In genomic region chr17:7656958-7657715, GRCh38 we compare ENCODE assay signal across 9 cellular contexts. TPM values are rescaled to one million over a fixed set of nuclear protein-coding genes. Genes with fewer than 3 reads are reported as not detected.
A peak's percentile ranks its signal among the peaks of the same experiment; 100 is the strongest.
DNase-seq lines count a peak whose midpoint lies in the region; ATAC-seq and TF ChIP-seq lines count a peak whose summit lies in the region.
"Had no signal": no experiment of that assay in that cellular context is flagged by ENCODE, and none has a peak within 500 bp of the region (broad histone marks: within the 10 kb centered on the region; RNA-seq: fewer than 3 reads in every experiment).

No MANE protein-coding gene starts in this region.

- POLR2A ChIA-PET in CD4-positive, alpha-beta memory T cell (lab: Charles Lee; ENCODE audit: partially characterized antibody) = no interaction called here

- H3K4me1 ChIP-seq in right atrium auricular region = peaks cover 0 to 4% of the 10 kb centered on the region in 2 donors
- no peaks in the 10 kb centered on the region for H3K4me1 ChIP-seq in mucosa of descending colon (ENCODE audit: low read depth)
- no peaks in the 10 kb centered on the region for H3K4me1 ChIP-seq in CD4-positive, alpha-beta memory T cell (ENCODE audit: insufficient read depth, low read length)

- peak overlapping the region in 1 of 7 donors; percentile 38 for H3K27ac Mint-ChIP-seq in CD4-positive, alpha-beta memory T cell

- no peaks in the 10 kb centered on the region for H3K36me3 Mint-ChIP-seq in CD4-positive, alpha-beta memory T cell

- peaks cover 0 to 2% (median 0%) of the 10 kb centered on the region in 4 donors for H3K4me1 Mint-ChIP-seq in CD4-positive, alpha-beta memory T cell

- H3K27me3 ChIP-seq in right atrium auricular region = no peaks in the 10 kb centered on the region
- no peaks in the 10 kb centered on the region for H3K27me3 ChIP-seq in CD4-positive, alpha-beta memory T cell (ENCODE audit: insufficient read depth, low read length)

- H3K9me3 Mint-ChIP-seq in CD4-positive, alpha-beta memory T cell = no peaks in the 10 kb centered on the region

- H3K4me3 Mint-ChIP-seq in CD4-positive, alpha-beta memory T cell = no peak overlapping the region

- ATAC-seq in Right ventricle myocardium inferior = peak; percentile 56
- peak; percentile 50 to 55 for ATAC-seq in left cardiac atrium
- no peak for ATAC-seq in mucosa of descending colon

- intact Hi-C loops in Right ventricle myocardium inferior (cut with DNase I) (no loop called here), left cardiac atrium (cut with DNase I) (loop anchor here in 1 of 2 donors (10.0 kb wide), 1 partner anchor 158 kb away; no protein-coding TSS in a partner anchor), mucosa of descending colon (cut with DNase I, micrococcal nuclease) (no loop called here)
- intact Hi-C loops in CD4-positive, alpha-beta memory T cell (cut with micrococcal nuclease) = no loop called here

- CTCF ChIA-PET in CD4-positive, alpha-beta memory T cell (lab: Charles Lee; ENCODE audit: partially characterized antibody) = no interaction called here

- no peak for TF ChIP-seq CTCF in right atrium auricular region (IDR thresholded peaks at IDR 0.05)
- TF ChIP-seq CTCF in mucosa of descending colon (IDR thresholded peaks at IDR 0.05) = no peak

- no peaks in the 10 kb centered on the region for H3K36me3 ChIP-seq in right atrium auricular region
- no peaks in the 10 kb centered on the region for H3K36me3 ChIP-seq in mucosa of descending colon (ENCODE audit: low read depth)
- no peaks in the 10 kb centered on the region for H3K36me3 ChIP-seq in CD4-positive, alpha-beta memory T cell (ENCODE audit: insufficient read depth, low read length)

- no peak for DNase-seq in Right ventricle myocardium inferior (ENCODE audit: missing footprints)
- DNase-seq in right atrium auricular region (ENCODE audit: low spot score) = no peak
- DNase-seq in left cardiac atrium = peak; percentile 59
- DNase-seq in mucosa of descending colon = peak in 2 of 3 donors; percentile 19 to 33
- no peak for DNase-seq in RPMI8226
- DNase-seq in activated CD8-positive, alpha-beta memory T cell treated with anti-CD3 and anti-CD28 coated beads, Interleukin-2, amount 50 U/mL, for 4 hours = no peak
- no peak for DNase-seq in CD4-positive, alpha-beta memory T cell
- no peak for DNase-seq in T1000 (lab: John Stamatoyannopoulos, UW)
- DNase-seq: NCI-H1930 had no signal

- peak overlapping the region in 1 of 2 donors; percentile 29 for H3K27ac ChIP-seq in right atrium auricular region
- no peak overlapping the region for H3K27ac ChIP-seq in CD4-positive, alpha-beta memory T cell (ENCODE audit: low read depth, low read length)

- H3K4me3 ChIP-seq in right atrium auricular region (no peak overlapping the region), mucosa of descending colon (no peak overlapping the region)
- H3K4me3 ChIP-seq in CD4-positive, alpha-beta memory T cell (ENCODE audit: low read length in 2 of 2) = no peak overlapping the region

- no peaks in the 10 kb centered on the region for H3K9me3 ChIP-seq in right atrium auricular region
- no peaks in the 10 kb centered on the region for H3K9me3 ChIP-seq in mucosa of descending colon
- no peaks in the 10 kb centered on the region for H3K9me3 ChIP-seq in CD4-positive, alpha-beta memory T cell (ENCODE audit: control insufficient read depth in 1 of 2, low read length in 2 of 2)

- H3K27me3 Mint-ChIP-seq in CD4-positive, alpha-beta memory T cell = peaks cover 0 to 6% of the 10 kb centered on the region in 2 donors

RNA-seq across cellular contexts. Expression of gene ATP1B2, which starts 6.4 kb away (rescaled TPM):
- 3.8 TPM for total RNA-seq in Right ventricle myocardium inferior
- total RNA-seq in right atrium auricular region = 1 to 10 TPM; 1.2 to 2.2 TPM
- 1 to 10 TPM; 1.8 to 3.7 TPM for total RNA-seq in left cardiac atrium
- total RNA-seq in mucosa of descending colon = 1 to 10 TPM in 1 of 3 donors, under 1 TPM in 2; 0.41 to 8.7 (median 0.67) TPM
- total RNA-seq in CD4-positive, alpha-beta memory T cell = under 1 TPM; 0.22 to 0.52 TPM
- polyA plus RNA-seq in CD4-positive, alpha-beta memory T cell = not detected

RNA-seq across cellular contexts. Expression of gene SHBG, which starts 27.2 kb away (rescaled TPM):
- total RNA-seq in Right ventricle myocardium inferior = 0.35 TPM
- total RNA-seq in right atrium auricular region = under 1 TPM in 1 of 2 donors, not detected in 1; 0.39 TPM
- under 1 TPM; 0.55 to 0.85 TPM for total RNA-seq in left cardiac atrium
- under 1 TPM in 2 of 3 donors, not detected in 1; 0.25 to 0.89 TPM for total RNA-seq in mucosa of descending colon
- total RNA-seq in CD4-positive, alpha-beta memory T cell = not detected
- polyA plus RNA-seq in CD4-positive, alpha-beta memory T cell = not detected

RNA-seq across cellular contexts. Expression of gene SAT2, which starts 29.5 kb away (rescaled TPM):
- 78.9 TPM for total RNA-seq in Right ventricle myocardium inferior
- 10 to 100 TPM; 56.0 to 78.5 TPM for total RNA-seq in right atrium auricular region
- 10 to 100 TPM; 84.1 to 86.4 TPM for total RNA-seq in left cardiac atrium
- total RNA-seq in mucosa of descending colon = 100 to 1,000 TPM in 1 of 3 donors, 10 to 100 TPM in 2; 49.1 to 104 (median 76.9) TPM
- 10 to 100 TPM; 65.8 to 76.9 TPM for total RNA-seq in CD4-positive, alpha-beta memory T cell
- polyA plus RNA-seq in CD4-positive, alpha-beta memory T cell = 10 to 100 TPM; 27.0 to 50.8 TPM

RNA-seq across cellular contexts. Expression of gene TP53, which starts 30.2 kb away (rescaled TPM):
- 15.4 TPM for total RNA-seq in Right ventricle myocardium inferior
- total RNA-seq in right atrium auricular region = 10 to 100 TPM; 12.9 to 20.1 TPM
- 10 to 100 TPM; 18.5 to 23.7 TPM for total RNA-seq in left cardiac atrium
- total RNA-seq in mucosa of descending colon = 10 to 100 TPM; 33.9 to 75.2 (median 57.0) TPM
- 10 to 100 TPM; 89.1 to 97.4 TPM for total RNA-seq in CD4-positive, alpha-beta memory T cell
- polyA plus RNA-seq in CD4-positive, alpha-beta memory T cell = 10 to 100 TPM; 15.9 to 35.3 TPM

RNA-seq across cellular contexts. Expression of gene WRAP53, which starts 31.1 kb away (rescaled TPM):
- total RNA-seq in Right ventricle myocardium inferior (5.6 TPM), right atrium auricular region (1 to 10 TPM; 3.7 to 6.1 TPM), left cardiac atrium (1 to 10 TPM; 3.7 to 6.0 TPM), mucosa of descending colon (1 to 10 TPM; 5.1 to 9.9 (median 5.8) TPM)
- total RNA-seq in CD4-positive, alpha-beta memory T cell = 10 to 100 TPM; 11.9 to 12.5 TPM
- polyA plus RNA-seq in CD4-positive, alpha-beta memory T cell = 10 to 100 TPM in 1 of 2 donors, 1 to 10 TPM in 1; 9.8 to 13.1 TPM

Comparison
In these comparisons a context has a peak if more than half of its experiments do, and no peak if none do; other contexts are left out.
1. DNase-seq: peak in left cardiac atrium (single experiment) and mucosa of descending colon (2 of 3); none in Right ventricle myocardium inferior (single experiment), right atrium auricular region (single experiment), RPMI8226 (single experiment), activated CD8-positive, alpha-beta memory T cell treated with anti-CD3 and anti-CD28 coated beads, Interleukin-2, amount 50 U/mL, for 4 hours (single experiment), CD4-positive, alpha-beta memory T cell (0 of 5) and T1000 (single experiment).